In genomic region chr3:167762296-167762695, GRCh38 we compare ENCODE assay signal across 37 cellular contexts. TPM values are rescaled to one million over a fixed set of nuclear protein-coding genes. Genes with fewer than 3 reads are reported as not detected.
DNase-seq lines count a peak whose midpoint lies in the region; ATAC-seq and TF ChIP-seq lines count a peak whose summit lies in the region.
"Had no signal": no experiment of that assay in that cellular context is flagged by ENCODE, and none has a peak within 500 bp of the region (broad histone marks: within the 10 kb centered on the region; RNA-seq: fewer than 3 reads in every experiment).

No MANE protein-coding gene starts in this region.

- H3K27me3 Mint-ChIP-seq in T-helper 17 cell = no peaks in the 10 kb centered on the region
- H3K27me3 Mint-ChIP-seq in natural killer cell treated with Interleukin-12 subunit alpha and Interleukin-12 subunit beta and Interleukin-15 and Interleukin-18, amount 100 ng/mL, for 72 hours = peaks cover 0 to 5% of the 10 kb centered on the region in 2 donors

- DNase-seq in T-helper 17 cell = no peak
- no peak for DNase-seq in activated CD4-positive, CD25-positive, alpha-beta regulatory T cell (lab: John Stamatoyannopoulos, UW)
- no peak for DNase-seq in natural killer cell treated with Interleukin-12 subunit alpha and Interleukin-12 subunit beta and Interleukin-15 and Interleukin-18, amount 100 ng/mL, for 72 hours (ENCODE audit: low spot score)
- DNase-seq in gastrocnemius medialis = no peak
- no peak for DNase-seq in D341Med (ENCODE audit: low spot score)
- DNase-seq: activated CD4-positive, alpha-beta T cell treated with anti-CD3 and anti-CD28 coated beads for 4 hours; activated CD8-positive, alpha-beta memory T cell treated with anti-CD3 and anti-CD28 coated beads for 24 hours; activated effector memory CD4-positive, alpha-beta T cell treated with anti-CD3 and anti-CD28 coated beads, Interleukin-2, amount 50 U/mL, for 16 hours; activated naive CD8-positive, alpha-beta T cell treated with anti-CD3 and anti-CD28 coated beads for 36 hours; aorta; CD4-positive, alpha-beta T cell; DND-41; GF-D8; HFFc6; Karpas-422; kidney glomerular epithelial cell; naive thymus-derived CD4-positive, alpha-beta T cell; NCI-H1436; NCI-H2081 treated with DMSO at 0.1 percent for 48 hours; NCI-H345; occipital lobe; PC-3; sigmoid colon; stimulated activated CD4-positive, alpha-beta T cell treated with anti-CD3 and anti-CD28 coated beads, Interleukin-12 subunit alpha, Interleukin-12 subunit beta, amount 100 ng/mL, for 4 hours; stimulated activated CD4-positive, alpha-beta T cell treated with anti-CD3 and anti-CD28 coated beads, Interleukin-2, amount 100 ng/mL, for 48 hours had no signal

- in situ Hi-C loops in gastrocnemius medialis (cut with MboI; ENCODE audit: low sequenced_read_pairs in 4 of 4) = no loop called here

- peak overlapping the region; percentile 1 for H3K27ac Mint-ChIP-seq in T-helper 17 cell
- no peak overlapping the region for H3K27ac Mint-ChIP-seq in natural killer cell treated with Interleukin-12 subunit alpha and Interleukin-12 subunit beta and Interleukin-15 and Interleukin-18, amount 100 ng/mL, for 72 hours
- H3K27ac Mint-ChIP-seq: activated naive CD8-positive, alpha-beta T cell treated with anti-CD3 and anti-CD28 coated beads for 36 hours; CD4-positive, alpha-beta T cell; HFFc6; mesothelial cell of epicardium; naive thymus-derived CD4-positive, alpha-beta T cell; T-helper 2 cell treated with Interferon-gamma antibody and Interleukin-4, amounts not matched to agents 5 μg/mL and 100 μg/mL, for 36 hours had no signal

- no peak overlapping the region for H3K4me3 ChIP-seq in gastrocnemius medialis
- H3K4me3 ChIP-seq: A549, gastroesophageal sphincter, hepatocyte, sigmoid colon, tibial nerve had no signal

- no peaks in the 10 kb centered on the region for H3K36me3 ChIP-seq in gastrocnemius medialis
- H3K36me3 ChIP-seq: gastroesophageal sphincter, sigmoid colon, tibial nerve had no signal

- H3K4me1 Mint-ChIP-seq in T-helper 17 cell = no peaks in the 10 kb centered on the region
- peaks cover 0 to 3% of the 10 kb centered on the region in 2 donors for H3K4me1 Mint-ChIP-seq in natural killer cell treated with Interleukin-12 subunit alpha and Interleukin-12 subunit beta and Interleukin-15 and Interleukin-18, amount 100 ng/mL, for 72 hours (ENCODE audit: low read depth in 2 of 2)
- H3K4me1 Mint-ChIP-seq: activated naive CD8-positive, alpha-beta T cell treated with anti-CD3 and anti-CD28 coated beads for 36 hours; mesothelial cell of epicardium had no signal

- H3K9me3 Mint-ChIP-seq in natural killer cell treated with Interleukin-12 subunit alpha and Interleukin-12 subunit beta and Interleukin-15 and Interleukin-18, amount 100 ng/mL, for 72 hours = no peaks in the 10 kb centered on the region

- H3K4me3 Mint-ChIP-seq in T-helper 17 cell = no peak overlapping the region
- no peak overlapping the region for H3K4me3 Mint-ChIP-seq in natural killer cell treated with Interleukin-12 subunit alpha and Interleukin-12 subunit beta and Interleukin-15 and Interleukin-18, amount 100 ng/mL, for 72 hours
- H3K4me3 Mint-ChIP-seq: activated naive CD8-positive, alpha-beta T cell treated with anti-CD3 and anti-CD28 coated beads for 36 hours; CD4-positive, alpha-beta T cell; HFFc6; mesothelial cell of epicardium; naive thymus-derived CD4-positive, alpha-beta T cell; T-helper 2 cell treated with Interferon-gamma antibody and Interleukin-4, amounts not matched to agents 5 μg/mL and 100 μg/mL, for 36 hours had no signal

- TF ChIP-seq CTCF in gastrocnemius medialis (IDR thresholded peaks at IDR 0.05 in 4 of 5, conservative IDR thresholded peaks at IDR 0.05 in 1 of 5) = no peak

- intact Hi-C loops in gastrocnemius medialis (cut with DNase I; ENCODE audit: low total_unique reads) = no loop called here

- ATAC-seq in GM18498 (IDR thresholded peaks at IDR 0.05; ENCODE audit: unreplicated experiment) (peak; percentile 71), GM19395 (IDR thresholded peaks at IDR 0.05; ENCODE audit: unreplicated experiment) (peak; percentile 78), HG03378 (IDR thresholded peaks at IDR 0.05; ENCODE audit: unreplicated experiment) (peak; percentile 65), T-helper 17 cell (no peak), gastrocnemius medialis (no peak)
- ATAC-seq in natural killer cell treated with Interleukin-12 subunit alpha and Interleukin-12 subunit beta and Interleukin-15 and Interleukin-18, amount 100 ng/mL, for 72 hours = no peak
- ATAC-seq: A549; gastroesophageal sphincter; HepG2; naive thymus-derived CD4-positive, alpha-beta T cell; Right ventricle myocardium inferior had no signal

- no peaks in the 10 kb centered on the region for H3K4me1 ChIP-seq in gastrocnemius medialis
- H3K4me1 ChIP-seq: A549, gastroesophageal sphincter, sigmoid colon, tibial nerve had no signal

- no peaks in the 10 kb centered on the region for H3K9me3 ChIP-seq in T-helper 17 cell (ENCODE audit: control insufficient read depth, low read length, poor library complexity, severe bottlenecking)
- no peaks in the 10 kb centered on the region for H3K9me3 ChIP-seq in gastrocnemius medialis
- H3K9me3 ChIP-seq: A549, sigmoid colon had no signal

- no peaks in the 10 kb centered on the region for H3K36me3 Mint-ChIP-seq in T-helper 17 cell (ENCODE audit: low read depth)
- no peaks in the 10 kb centered on the region for H3K36me3 Mint-ChIP-seq in natural killer cell treated with Interleukin-12 subunit alpha and Interleukin-12 subunit beta and Interleukin-15 and Interleukin-18, amount 100 ng/mL, for 72 hours

- no peak for TF ChIP-seq POLR2A in gastrocnemius medialis (IDR thresholded peaks at IDR 0.05)

- no peaks in the 10 kb centered on the region for H3K27me3 ChIP-seq in gastrocnemius medialis
- H3K27me3 ChIP-seq: gastroesophageal sphincter, hepatocyte, sigmoid colon, tibial nerve had no signal

- H3K27ac ChIP-seq in gastrocnemius medialis = no peak overlapping the region
- H3K27ac ChIP-seq: A549, gastroesophageal sphincter, hepatocyte, HL-60, sigmoid colon, tibial nerve had no signal

RNA-seq across cellular contexts. Expression of gene SERPINI1, which starts 26.8 kb away (rescaled TPM):
- total RNA-seq in T-helper 17 cell = 1 to 10 TPM; 2.8 to 3.6 TPM
- total RNA-seq in natural killer cell treated with Interleukin-12 subunit alpha and Interleukin-12 subunit beta and Interleukin-15 and Interleukin-18, amount 100 ng/mL, for 72 hours = 1 to 10 TPM; 2.9 to 4.1 TPM
- 1 to 10 TPM in 3 of 4 donors, under 1 TPM in 1; 0.70 to 2.7 (median 2.2) TPM for total RNA-seq in gastrocnemius medialis

RNA-seq across cellular contexts. Expression of gene PDCD10, which starts 27.6 kb away (rescaled TPM):
- total RNA-seq in T-helper 17 cell (10 to 100 TPM; 51.1 to 55.5 TPM), gastrocnemius medialis (10 to 100 TPM; 25.7 to 32.6 (median 31.6) TPM)
- 10 to 100 TPM; 69.7 to 88.7 TPM for total RNA-seq in natural killer cell treated with Interleukin-12 subunit alpha and Interleukin-12 subunit beta and Interleukin-15 and Interleukin-18, amount 100 ng/mL, for 72 hours

Comparison
In these comparisons a context has a peak if more than half of its experiments do, and no peak if none do; other contexts are left out.
1. ATAC-seq: peak in GM18498 (single experiment), GM19395 (single experiment) and HG03378 (single experiment); none in T-helper 17 cell (single experiment), natural killer cell treated with Interleukin-12 subunit alpha and Interleukin-12 subunit beta and Interleukin-15 and Interleukin-18, amount 100 ng/mL, for 72 hours (0 of 2) and gastrocnemius medialis (0 of 2).